In the genomic region with DNA sequence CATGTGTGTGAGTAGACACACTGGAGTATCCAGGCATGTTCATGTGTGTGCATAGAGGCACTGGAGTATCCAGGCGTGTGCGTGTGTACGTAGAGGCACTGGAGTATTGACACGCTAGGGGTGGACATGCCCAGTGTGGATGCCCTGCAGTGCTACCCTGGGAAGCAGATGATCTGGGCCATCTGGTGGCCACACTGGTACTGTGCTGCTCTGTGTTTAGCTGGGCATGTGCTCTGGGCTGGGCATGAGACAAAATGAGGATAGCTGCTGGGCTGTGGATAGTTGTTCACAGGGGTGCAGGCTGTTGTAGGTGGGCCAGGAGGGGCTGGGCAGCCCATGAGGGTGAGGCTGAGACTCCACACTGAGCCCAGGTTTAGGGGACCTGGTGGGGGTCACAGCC, we compare ENCODE assay signal across 12 cellular contexts. TPM values are rescaled to one million over a fixed set of nuclear protein-coding genes. Genes with fewer than 3 reads are reported as not detected.
DNase-seq lines count a peak whose midpoint lies in the region; ATAC-seq and TF ChIP-seq lines count a peak whose summit lies in the region.
"Had no signal": no experiment of that assay in that cellular context is flagged by ENCODE, and none has a peak within 500 bp of the region (broad histone marks: within the 10 kb centered on the region; RNA-seq: fewer than 3 reads in every experiment).

No MANE protein-coding gene starts in this region.

- no peaks in the 10 kb centered on the region for H3K9me3 ChIP-seq in adrenal gland (replicated peaks in 1 of 3)

- H3K27ac ChIP-seq in adrenal gland, result no peak overlapping the region

- H3K36me3 Mint-ChIP-seq in nephron progenitor cell (ENCODE audit: low read depth), result no peaks in the 10 kb centered on the region
- H3K36me3 Mint-ChIP-seq: CD4-positive, CD25-positive, alpha-beta regulatory T cell had no signal

- peak; percentile 59 for DNase-seq in SIG-M5 treated with dmso at 0.1 percent for 504 hours (lab: John Stamatoyannopoulos, UW; ENCODE audit: unreplicated experiment)
- no peak for DNase-seq in SIG-M5 (lab: John Stamatoyannopoulos, UW)
- peak; percentile 57 for DNase-seq in M059J (ENCODE audit: low read depth)
- DNase-seq in adrenal gland, result peak in 4 of 7 donors; percentile 8 to 72 (median 16)
- peak; percentile 1 for DNase-seq in nephron progenitor cell
- no peak for DNase-seq in NCI-H510A (lab: John Stamatoyannopoulos, UW)
- DNase-seq in GM03348 (ENCODE audit: low spot score), result no peak

- peaks cover 16% of the 10 kb centered on the region for H3K9me3 Mint-ChIP-seq in nephron progenitor cell
- H3K9me3 Mint-ChIP-seq: activated T-helper 2 cell treated with anti-CD3 and anti-CD28 coated beads, Interferon-gamma antibody, Interleukin-2, Interleukin-4, amounts not matched to agents 10 μg/mL and 5 μg/mL and 100 μg/mL, durations not matched to agents 14 hours and 24 hours and 36 hours; stimulated activated naive CD8-positive, alpha-beta T cell treated with anti-CD3 and anti-CD28 coated beads, Interleukin-15, Interleukin-2, amounts not matched to agents 100 ng/mL and 50 ng/mL, for 24 hours had no signal

- no peaks in the 10 kb centered on the region for H3K4me1 Mint-ChIP-seq in nephron progenitor cell

- TF ChIP-seq CTCF in adrenal gland (IDR thresholded peaks at IDR 0.05), result peak in 2 of 6 experiments; percentile 11 to 13
- no peak for TF ChIP-seq CTCF in nephron progenitor cell (IDR thresholded peaks at IDR 0.05)

- no peak overlapping the region for H3K27ac Mint-ChIP-seq in nephron progenitor cell
- H3K27ac Mint-ChIP-seq: activated T-helper 2 cell treated with anti-CD3 and anti-CD28 coated beads, Interferon-gamma antibody, Interleukin-2, Interleukin-4, amounts not matched to agents 10 μg/mL and 5 μg/mL and 100 μg/mL, durations not matched to agents 14 hours and 24 hours and 36 hours; CD4-positive, CD25-positive, alpha-beta regulatory T cell; stimulated activated naive CD8-positive, alpha-beta T cell treated with anti-CD3 and anti-CD28 coated beads, Interleukin-15, Interleukin-2, amounts not matched to agents 100 ng/mL and 50 ng/mL, for 24 hours had no signal

- peaks cover 24% of the 10 kb centered on the region for H3K27me3 Mint-ChIP-seq in nephron progenitor cell (ENCODE audit: low read depth, poor library complexity)

- H3K27me3 ChIP-seq in adrenal gland, result peaks cover 9% of the 10 kb centered on the region

- no peak overlapping the region for H3K4me3 ChIP-seq in adrenal gland

- no peak for TF ChIP-seq POLR2A in adrenal gland (IDR thresholded peaks at IDR 0.05)

- no peak for ATAC-seq in GM18502 (IDR thresholded peaks at IDR 0.05; ENCODE audit: poor library complexity, unreplicated experiment)

- H3K4me3 Mint-ChIP-seq in nephron progenitor cell, result no peak overlapping the region
- H3K4me3 Mint-ChIP-seq: CD4-positive, CD25-positive, alpha-beta regulatory T cell; stimulated activated naive CD8-positive, alpha-beta T cell treated with anti-CD3 and anti-CD28 coated beads, Interleukin-15, Interleukin-2, amounts not matched to agents 100 ng/mL and 50 ng/mL, for 24 hours had no signal

- 59 to 92% (median 77%) methylated on average over 4 of the region's 4 CpGs for WGBS in adrenal gland, 4 donors

- no peaks in the 10 kb centered on the region for H3K36me3 ChIP-seq in adrenal gland (replicated peaks in 1 of 2)

- intact Hi-C loops in adrenal gland (cut with DNase I), result no loop called here

- H3K4me1 ChIP-seq in adrenal gland (replicated peaks in 1 of 2), result no peaks in the 10 kb centered on the region

RNA-seq across cellular contexts. Expression of gene NPBWR2, which starts 24.0 kb away (rescaled TPM):
- total RNA-seq in M059J (2014; rRNA removed; shearing (Covaris generic)), result not detected in 2 replicates
- total RNA-seq in adrenal gland, result under 1 TPM in 2 of 8 donors, not detected in 6; 0.34 to 0.42 TPM
- under 1 TPM in 2 of 3 donors, not detected in 1; 0.18 to 0.32 TPM for polyA plus RNA-seq in adrenal gland
- total RNA-seq: activated T-helper 2 cell treated with anti-CD3 and anti-CD28 coated beads, Interferon-gamma antibody, Interleukin-2, Interleukin-4, amounts not matched to agents 10 μg/mL and 5 μg/mL and 100 μg/mL, durations not matched to agents 14 hours and 24 hours and 36 hours; CD4-positive, CD25-positive, alpha-beta regulatory T cell; mononuclear cell had no signal
- polyA plus RNA-seq: CD4-positive, CD25-positive, alpha-beta regulatory T cell had no signal

RNA-seq across cellular contexts. Expression of gene MYT1, which starts 32.8 kb away (rescaled TPM):
- not detected in 2 replicates for total RNA-seq in M059J (2014; rRNA removed; shearing (Covaris generic))
- 1 to 10 TPM in 7 of 8 donors, under 1 TPM in 1; 0.61 to 6.7 (median 2.5) TPM for total RNA-seq in adrenal gland
- polyA plus RNA-seq in adrenal gland, result 1 to 10 TPM; 2.4 to 8.5 (median 5.1) TPM
- total RNA-seq: activated T-helper 2 cell treated with anti-CD3 and anti-CD28 coated beads, Interferon-gamma antibody, Interleukin-2, Interleukin-4, amounts not matched to agents 10 μg/mL and 5 μg/mL and 100 μg/mL, durations not matched to agents 14 hours and 24 hours and 36 hours; CD4-positive, CD25-positive, alpha-beta regulatory T cell; mononuclear cell had no signal

RNA-seq across cellular contexts. Expression of gene LKAAEAR1, which starts 47.2 kb away (rescaled TPM):
- not detected in 2 replicates for total RNA-seq in M059J (2014; rRNA removed; shearing (Covaris generic))
- total RNA-seq in adrenal gland, result under 1 TPM in 1 of 8 donors, not detected in 7; 0.28 TPM
- polyA plus RNA-seq in adrenal gland, result 1 to 10 TPM in 2 of 3 donors, not detected in 1; 1.1 to 1.2 TPM
- total RNA-seq: CD4-positive, CD25-positive, alpha-beta regulatory T cell had no signal

RNA-seq across cellular contexts. Expression of gene OPRL1, which starts 51.5 kb away (rescaled TPM):
- total RNA-seq in M059J (2014; rRNA removed; shearing (Covaris generic)), result 0.59 TPM in 1 of 2 replicates, not detected in the other
- 1 to 10 TPM; 1.6 to 5.7 (median 3.1) TPM for total RNA-seq in adrenal gland
- polyA plus RNA-seq in adrenal gland, result 1 to 10 TPM in 1 of 3 donors, under 1 TPM in 2; 0.24 to 1.6 (median 0.88) TPM

RNA-seq across cellular contexts. Expression of gene RGS19, which starts 52.1 kb away (rescaled TPM):
- total RNA-seq in M059J (2014; rRNA removed; shearing (Covaris generic)), result 23.7 and 33.6 TPM in 2 replicates
- total RNA-seq in adrenal gland, result 10 to 100 TPM; 12.5 to 42.0 (median 17.6) TPM
- 10 to 100 TPM in 2 of 3 donors, 1 to 10 TPM in 1; 3.0 to 13.5 (median 12.4) TPM for polyA plus RNA-seq in adrenal gland

Comparison
In these comparisons a context has a peak if more than half of its experiments do, and no peak if none do; other contexts are left out.
1. DNase-seq: peak in SIG-M5 treated with dmso at 0.1 percent for 504 hours (single experiment), M059J (single experiment), adrenal gland (4 of 7) and nephron progenitor cell (single experiment); none in SIG-M5 (single experiment), NCI-H510A (single experiment) and GM03348 (single experiment).